1 cellular context compared by ENCODE assay signal in the genomic region with DNA sequence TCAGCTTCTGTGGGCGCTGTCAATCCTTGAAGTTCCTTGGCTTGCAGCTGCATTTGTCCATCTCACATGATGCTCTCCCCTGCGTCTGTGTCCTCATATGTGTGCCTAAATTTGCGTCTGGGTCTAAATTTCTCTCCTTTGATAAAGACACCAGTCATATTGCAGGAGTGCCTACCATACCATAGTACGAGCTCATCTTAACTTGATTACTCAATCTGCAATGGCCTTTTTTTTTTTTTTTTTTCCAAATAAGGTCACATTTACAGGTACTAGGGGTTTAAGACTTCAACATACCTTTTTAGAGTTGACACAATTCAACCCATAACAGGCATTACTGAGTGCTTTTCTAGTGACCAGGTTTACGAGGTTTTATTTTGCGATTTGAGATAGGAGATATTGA.
TF ChIP-seq lines count a peak whose summit lies in the region.

No MANE protein-coding gene starts in this region.

TF ChIP-seq in IMR-90, 13 proteins besides CTCF, POLR2A, EP300 and RAD21:
- TF ChIP-seq MXI1 (IDR thresholded peaks at IDR 0.05; ENCODE audit: borderline replicate concordance, low read depth, low read length) (no peak), CEBPB (IDR thresholded peaks at IDR 0.05; ENCODE audit: low read depth, low read length) (peak; percentile 41; the same call in 1 of the 2 replicates)
